ENCODE assay signal across 1 cellular context in the genomic region with DNA sequence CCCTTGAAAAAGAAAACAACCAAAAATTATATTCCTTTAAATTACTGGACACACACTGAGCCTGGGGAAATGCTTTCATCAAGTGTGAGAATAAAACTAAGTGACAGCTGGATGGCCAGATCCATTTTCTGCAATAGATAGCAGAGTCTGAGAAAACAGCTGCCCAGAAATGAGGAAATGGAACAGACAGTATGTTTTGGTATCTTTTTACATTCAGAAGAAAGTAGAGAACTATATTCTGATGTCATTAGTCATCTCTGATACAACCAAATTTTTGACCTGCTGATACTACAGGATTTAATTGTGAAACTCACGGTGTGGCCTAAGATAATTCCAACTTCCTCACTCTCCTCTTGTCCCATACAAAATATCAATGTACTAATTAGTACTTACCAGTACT.
A peak's percentile ranks its signal among the peaks of the same experiment; 100 is the strongest.
TF ChIP-seq lines count a peak whose summit lies in the region.

No MANE protein-coding gene starts in this region.

TF ChIP-seq in SK-N-SH, 30 proteins besides CTCF, POLR2A, EP300 and RAD21 (continued from another document):
- no peak for TF ChIP-seq CHD2 (IDR thresholded peaks at IDR 0.05; ENCODE audit: low read length, partially characterized antibody)
- TF ChIP-seq RFX5 (IDR thresholded peaks at IDR 0.05; ENCODE audit: low read length), result no peak
- no peak; the same call in 1 of the 2 replicates for TF ChIP-seq POLR2AphosphoS5 (IDR thresholded peaks at IDR 0.05; ENCODE audit: low read depth, low read length)
- no peak for TF ChIP-seq MXI1 (IDR thresholded peaks at IDR 0.05; ENCODE audit: low read depth, low read length)
- TF ChIP-seq, protein P1, sequence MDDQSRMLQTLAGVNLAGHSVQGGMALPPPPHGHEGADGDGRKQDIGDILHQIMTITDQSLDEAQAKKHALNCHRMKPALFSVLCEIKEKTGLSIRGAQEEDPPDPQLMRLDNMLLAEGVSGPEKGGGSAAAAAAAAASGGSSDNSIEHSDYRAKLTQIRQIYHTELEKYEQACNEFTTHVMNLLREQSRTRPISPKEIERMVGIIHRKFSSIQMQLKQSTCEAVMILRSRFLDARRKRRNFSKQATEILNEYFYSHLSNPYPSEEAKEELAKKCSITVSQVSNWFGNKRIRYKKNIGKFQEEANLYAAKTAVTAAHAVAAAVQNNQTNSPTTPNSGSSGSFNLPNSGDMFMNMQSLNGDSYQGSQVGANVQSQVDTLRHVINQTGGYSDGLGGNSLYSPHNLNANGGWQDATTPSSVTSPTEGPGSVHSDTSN (IDR thresholded peaks at IDR 0.05), result peak; percentile 51
- no peak for TF ChIP-seq GATA2 (CRISPR knock-in tag; IDR thresholded peaks at IDR 0.05)
- TF ChIP-seq TCF12 (IDR thresholded peaks at IDR 0.05), result peak; percentile 74
- no peak for TF ChIP-seq YY1 (IDR thresholded peaks at IDR 0.05; ENCODE audit: low read depth)
- no peak for TF ChIP-seq MEF2A (IDR thresholded peaks at IDR 0.05; ENCODE audit: borderline replicate concordance, low read depth)
- TF ChIP-seq RCOR1 (IDR thresholded peaks at IDR 0.05; ENCODE audit: low read length), result no peak
- no peak for TF ChIP-seq RXRA (IDR thresholded peaks at IDR 0.05; ENCODE audit: borderline replicate concordance, low read depth)
